ENCODE assay signal across 8 cellular contexts in genomic region chr20:36773123-36773547, GRCh38. TPM values are rescaled to one million over a fixed set of nuclear protein-coding genes. Genes with fewer than 3 reads are reported as not detected.
A peak's percentile ranks its signal among the peaks of the same experiment; 100 is the strongest.
DNase-seq lines count a peak whose midpoint lies in the region; ATAC-seq and TF ChIP-seq lines count a peak whose summit lies in the region.

No MANE protein-coding gene starts in this region.

- peak; percentile 9 for ATAC-seq in HG03135 (IDR thresholded peaks at IDR 0.05; ENCODE audit: unreplicated experiment)
- no peak for ATAC-seq in left lung
- ATAC-seq in upper lobe of left lung (ENCODE audit: low FRiP score in 2 of 2) = no peak

- intact Hi-C loops in adrenal gland (cut with DNase I) (no loop called here), left lung (cut with DNase I) (no loop called here)

- H3K4me1 ChIP-seq in adrenal gland (replicated peaks in 1 of 2) (peaks cover 36 to 37% of the 10 kb centered on the region in 2 donors), left lung (peaks cover 19 to 21% of the 10 kb centered on the region in 2 donors), upper lobe of left lung (peaks cover 17 to 24% (median 20%) of the 10 kb centered on the region in 4 donors)

- no peak for TF ChIP-seq EP300 in upper lobe of left lung (IDR thresholded peaks at IDR 0.05)

- H3K27me3 ChIP-seq in adrenal gland (no peaks in the 10 kb centered on the region), left lung (no peaks in the 10 kb centered on the region), upper lobe of left lung (no peaks in the 10 kb centered on the region)

- H3K36me3 ChIP-seq in adrenal gland (replicated peaks in 1 of 2) = no peaks in the 10 kb centered on the region
- H3K36me3 ChIP-seq in left lung = no peaks in the 10 kb centered on the region
- no peaks in the 10 kb centered on the region for H3K36me3 ChIP-seq in upper lobe of left lung

- 2 to 9% (median 6%) methylated on average over 11 to 19 of the region's 19 CpGs for WGBS in adrenal gland, 4 donors
- WGBS in upper lobe of left lung, 2 donors = 4 to 13% methylated on average over 5 to 19 of the region's 19 CpGs

- H3K4me3 ChIP-seq in GM12864 (ENCODE audit: low read depth, low read length) (peak overlapping the region; percentile 84), adrenal gland (peak overlapping the region; percentile 47 to 76 (median 60)), left lung (peak overlapping the region; percentile 63 to 66), upper lobe of left lung (peak overlapping the region; percentile 43 to 90 (median 74))

- H3K27ac ChIP-seq in adrenal gland (peak overlapping the region in 4 of 5 donors; percentile 90 to 97 (median 94)), left lung (peak overlapping the region; percentile 96 to 97), upper lobe of left lung (peak overlapping the region; percentile 93 to 96 (median 94))

- TF ChIP-seq POLR2A in adrenal gland (IDR thresholded peaks at IDR 0.05) = no peak
- no peak for TF ChIP-seq POLR2A in upper lobe of left lung (IDR thresholded peaks at IDR 0.05)

- H3K9me3 ChIP-seq in adrenal gland (replicated peaks in 1 of 3) (no peaks in the 10 kb centered on the region), left lung (no peaks in the 10 kb centered on the region), upper lobe of left lung (no peaks in the 10 kb centered on the region)

- DNase-seq in GM12864 (ENCODE audit: low read depth) (no peak), adrenal gland (no peak), left lung (no peak), upper lobe of left lung (no peak), D341Med (ENCODE audit: low spot score) (no peak), NCI-H1048 (lab: John Stamatoyannopoulos, UW) (no peak), nucleus accumbens (lab: John Stamatoyannopoulos, UW) (no peak)

- TF ChIP-seq CTCF in GM12864 (IDR thresholded peaks at IDR 0.05; ENCODE audit: low read depth, low read length, missing control alignments) (no peak), adrenal gland (IDR thresholded peaks at IDR 0.05) (no peak), left lung (IDR thresholded peaks at IDR 0.05) (no peak), upper lobe of left lung (IDR thresholded peaks at IDR 0.05) (no peak)

RNA-seq across cellular contexts. Expression of gene DSN1, which starts 0.4 kb away (rescaled TPM):
- total RNA-seq in adrenal gland (10 to 100 TPM in 4 of 8 donors, 1 to 10 TPM in 4; 6.7 to 17.0 (median 11.1) TPM), left lung (10 to 100 TPM; 14.5 to 16.6 TPM), upper lobe of left lung (10 to 100 TPM in 2 of 6 donors, 1 to 10 TPM in 4; 4.7 to 29.3 (median 7.8) TPM)
- 10 to 100 TPM; 18.5 to 23.5 (median 22.7) TPM for polyA plus RNA-seq in adrenal gland

RNA-seq across cellular contexts. Expression of gene NDRG3, which starts 27.2 kb away (rescaled TPM):
- total RNA-seq in adrenal gland (10 to 100 TPM; 29.0 to 91.4 (median 65.7) TPM), left lung (10 to 100 TPM; 28.6 to 37.9 TPM), upper lobe of left lung (10 to 100 TPM in 5 of 6 donors, 1 to 10 TPM in 1; 7.8 to 28.7 (median 18.2) TPM)
- 10 to 100 TPM; 40.4 to 54.4 (median 40.8) TPM for polyA plus RNA-seq in adrenal gland
